ENCODE assay signal across 20 cellular contexts in genomic region chr17:81350320-81350686, GRCh38. TPM values are rescaled to one million over a fixed set of nuclear protein-coding genes. Genes with fewer than 3 reads are reported as not detected.
DNase-seq lines count a peak whose midpoint lies in the region; ATAC-seq and TF ChIP-seq lines count a peak whose summit lies in the region.
"Had no signal": no experiment of that assay in that cellular context is flagged by ENCODE, and none has a peak within 500 bp of the region (broad histone marks: within the 10 kb centered on the region; RNA-seq: fewer than 3 reads in every experiment).

No MANE protein-coding gene starts in this region.

- peaks cover under 1 to 1% (median under 1%) of the 10 kb centered on the region in 3 donors for H3K4me1 Mint-ChIP-seq in CD8-positive, alpha-beta memory T cell

- H3K27me3 ChIP-seq in CD8-positive, alpha-beta memory T cell (ENCODE audit: insufficient read depth, low read length, poor library complexity, severe bottlenecking) = no peaks in the 10 kb centered on the region
- H3K27me3 ChIP-seq in Panc1 (ENCODE audit: control insufficient read depth, insufficient read depth, low read length) (no peaks in the 10 kb centered on the region), esophagus (ENCODE audit: control insufficient read depth in 1 of 2, insufficient read depth in 2 of 2, low read length in 2 of 2) (no peaks in the 10 kb centered on the region), psoas muscle (ENCODE audit: insufficient read depth in 3 of 3, low read length in 2 of 3) (no peaks in the 10 kb centered on the region)
- H3K27me3 ChIP-seq: testis had no signal

- WGBS in esophagus, 2 donors = 41 to 60% methylated on average over 5 of the region's 5 CpGs
- WGBS in psoas muscle, 3 donors = 57 to 80% (median 68%) methylated on average over 5 of the region's 5 CpGs

- POLR2A ChIA-PET in CD8-positive, alpha-beta memory T cell (lab: Charles Lee) = no interaction called here
- POLR2A ChIA-PET in Panc1 (lab: Charles Lee) = no interaction called here

- intact Hi-C loops in Panc1 (cut with micrococcal nuclease; ENCODE audit: unreplicated experiment) (no loop called here), psoas muscle (cut with DNase I) (no loop called here)

- H3K9me3 Mint-ChIP-seq in CD8-positive, alpha-beta memory T cell = peaks cover 0 to 2% (median 0%) of the 10 kb centered on the region in 5 donors
- H3K9me3 Mint-ChIP-seq: activated CD4-positive, alpha-beta T cell treated with anti-CD3 and anti-CD28 coated beads, Interleukin-2, amount 10 ng/mL, durations not matched to agents 7 days and 5 days; HFFc6 had no signal

- H3K36me3 Mint-ChIP-seq in CD8-positive, alpha-beta memory T cell = no peaks in the 10 kb centered on the region

- no peak for DNase-seq in CD8-positive, alpha-beta memory T cell
- DNase-seq in Panc1 (ENCODE audit: low read depth, low spot score) (no peak), psoas muscle (no peak), SW480 (ENCODE audit: low spot score) (no peak)
- no peak for DNase-seq in activated naive CD4-positive, alpha-beta T cell (lab: John Stamatoyannopoulos, UW)
- DNase-seq in stimulated activated CD4-positive, alpha-beta T cell treated with anti-CD3 and anti-CD28 coated beads, Interleukin-4, amount 100 ng/mL, for 4 hours = no peak
- DNase-seq: activated CD4-positive, alpha-beta T cell treated with anti-CD3 and anti-CD28 coated beads, Interleukin-2, amount 10 ng/mL, durations not matched to agents 7 days and 5 days; activated CD8-positive, alpha-beta memory T cell treated with anti-CD3 and anti-CD28 coated beads, Interleukin-2, amount 50 U/mL, for 48 hours; activated gamma-delta T cell; central memory CD4-positive, alpha-beta T cell; COR-L47; effector memory CD4-positive, alpha-beta T cell; HFFc6; mesendoderm; NCI-H2029; Right ventricle myocardium superior; stimulated activated CD4-positive, alpha-beta T cell treated with anti-CD3 and anti-CD28 coated beads, Interleukin-15, amount 100 ng/mL, for 24 hours; T-helper 1 cell; testis had no signal

- ATAC-seq in Panc1 (no peak), psoas muscle (no peak)

- H3K9me3 ChIP-seq in CD8-positive, alpha-beta memory T cell (ENCODE audit: low read length) = no peaks in the 10 kb centered on the region
- H3K9me3 ChIP-seq in Panc1 (ENCODE audit: control insufficient read depth, insufficient read depth, low read depth, low read length) = no peaks in the 10 kb centered on the region
- no peaks in the 10 kb centered on the region for H3K9me3 ChIP-seq in esophagus (ENCODE audit: control insufficient read depth in 2 of 2, insufficient read depth in 1 of 2, low read depth in 1 of 2, low read length in 1 of 2)
- no peaks in the 10 kb centered on the region for H3K9me3 ChIP-seq in psoas muscle
- H3K9me3 ChIP-seq: testis had no signal

- no peaks in the 10 kb centered on the region for H3K36me3 ChIP-seq in CD8-positive, alpha-beta memory T cell (ENCODE audit: insufficient read depth, low read length)
- peaks cover 4% of the 10 kb centered on the region; the same call in 1 of the 2 replicates for H3K36me3 ChIP-seq in Panc1 (ENCODE audit: control insufficient read depth, insufficient read depth, low read length)
- no peaks in the 10 kb centered on the region for H3K36me3 ChIP-seq in esophagus (ENCODE audit: control insufficient read depth in 2 of 2, insufficient read depth in 2 of 2, low read length in 1 of 2)
- H3K36me3 ChIP-seq in psoas muscle (ENCODE audit: insufficient read depth in 1 of 2, low read depth in 1 of 2) = no peaks in the 10 kb centered on the region

- peak overlapping the region; percentile 39 for H3K27ac ChIP-seq in CD8-positive, alpha-beta memory T cell (ENCODE audit: low read depth, low read length)
- peak overlapping the region; percentile 50; the same call in 1 of the 2 replicates for H3K27ac ChIP-seq in Panc1 (ENCODE audit: low read length)
- peak overlapping the region; percentile 38 to 63 for H3K27ac ChIP-seq in esophagus (ENCODE audit: low read depth in 2 of 2, low read length in 1 of 2)
- peak overlapping the region; percentile 10 for H3K27ac ChIP-seq in psoas muscle
- H3K27ac ChIP-seq: testis had no signal

- no TSS peak for BruUV-seq in Panc1 (replicated peaks; lab: Mats Ljungman, UMichigan)

- peaks cover 1% of the 10 kb centered on the region for H3K4me1 ChIP-seq in CD8-positive, alpha-beta memory T cell (ENCODE audit: insufficient read depth, low read length)
- H3K4me1 ChIP-seq in Panc1 (ENCODE audit: control insufficient read depth, insufficient read depth, low read length) (peaks cover 18% of the 10 kb centered on the region), esophagus (ENCODE audit: control insufficient read depth in 2 of 2, insufficient read depth in 2 of 2, low read length in 1 of 2) (peaks cover 9 to 10% of the 10 kb centered on the region in 2 donors), psoas muscle (peaks cover 12% of the 10 kb centered on the region)
- H3K4me1 ChIP-seq: testis had no signal

- no peak for TF ChIP-seq CTCF in Panc1 (IDR thresholded peaks at IDR 0.05)
- no peak for TF ChIP-seq CTCF in psoas muscle (IDR thresholded peaks at IDR 0.05)

- no peak overlapping the region for H3K4me3 Mint-ChIP-seq in CD8-positive, alpha-beta memory T cell
- H3K4me3 Mint-ChIP-seq: activated CD4-positive, alpha-beta T cell treated with anti-CD3 and anti-CD28 coated beads, Interleukin-2, amount 10 ng/mL, durations not matched to agents 7 days and 5 days; HFFc6 had no signal

- peak overlapping the region in 1 of 8 donors; percentile 66 for H3K27ac Mint-ChIP-seq in CD8-positive, alpha-beta memory T cell
- H3K27ac Mint-ChIP-seq: activated CD4-positive, alpha-beta T cell treated with anti-CD3 and anti-CD28 coated beads, Interleukin-2, amount 10 ng/mL, durations not matched to agents 7 days and 5 days; HFFc6 had no signal

- no peak overlapping the region for H3K4me3 ChIP-seq in CD8-positive, alpha-beta memory T cell (ENCODE audit: low read length)
- no peak overlapping the region for H3K4me3 ChIP-seq in Panc1 (ENCODE audit: low read depth in 2 of 2, low read length in 2 of 2)
- H3K4me3 ChIP-seq in esophagus (ENCODE audit: low read depth in 1 of 2, low read length in 2 of 2) = no peak overlapping the region
- H3K4me3 ChIP-seq in psoas muscle = no peak overlapping the region
- H3K4me3 ChIP-seq: testis had no signal

- CTCF ChIA-PET in CD8-positive, alpha-beta memory T cell (lab: Charles Lee) = no interaction called here
- CTCF ChIA-PET in Panc1 (lab: Charles Lee) = no interaction called here

- in situ Hi-C loops in Panc1 (cut with HindIII; ENCODE audit: low pct_unique_long_range_greater_than_20kb, low sequenced_read_pairs) = no loop called here

- H3K27me3 Mint-ChIP-seq in CD8-positive, alpha-beta memory T cell = peaks cover 3 to 26% of the 10 kb centered on the region in 2 donors

RNA-seq across cellular contexts. Expression of gene BAHCC1, which starts 45.0 kb away (rescaled TPM):
- total RNA-seq in CD8-positive, alpha-beta memory T cell = not detected
- not detected for polyA plus RNA-seq in CD8-positive, alpha-beta memory T cell
- total RNA-seq in Panc1 (2021; ENCODE audit: unreplicated experiment) (77.4 TPM), psoas muscle (10 to 100 TPM in 1 of 4 donors, 1 to 10 TPM in 3; 6.0 to 10.7 (median 7.7) TPM)
- 129 TPM for polyA plus RNA-seq in Panc1 (2012; ENCODE audit: insufficient read length)
- polyA plus RNA-seq in esophagus (1 to 10 TPM; 3.0 to 9.1 TPM), psoas muscle (1 to 10 TPM; 2.8 to 6.6 (median 4.1) TPM)
- total RNA-seq: activated CD4-positive, alpha-beta T cell treated with anti-CD3 and anti-CD28 coated beads, Interleukin-2, amount 10 ng/mL, durations not matched to agents 7 days and 5 days had no signal

RNA-seq across cellular contexts. Expression of gene SLC38A10, which starts 55.2 kb away (rescaled TPM):
- total RNA-seq in CD8-positive, alpha-beta memory T cell = 10 to 100 TPM; 49.0 to 51.0 TPM
- 71.1 TPM for polyA plus RNA-seq in CD8-positive, alpha-beta memory T cell
- total RNA-seq in Panc1 (2021; ENCODE audit: unreplicated experiment) (188 TPM), psoas muscle (10 to 100 TPM; 16.7 to 23.9 (median 18.6) TPM)
- 144 TPM for polyA plus RNA-seq in Panc1 (2012; ENCODE audit: insufficient read length)
- polyA plus RNA-seq in esophagus (10 to 100 TPM; 22.9 to 40.5 TPM), psoas muscle (10 to 100 TPM; 16.9 to 40.6 (median 33.0) TPM)

Comparison
In these comparisons a context has a peak if more than half of its experiments do, and no peak if none do; other contexts are left out.
1. RNA of gene BAHCC1, which starts 45.0 kb away (total RNA-seq): 77.4 TPM in Panc1 (single experiment) and 6.0 to 10.7 TPM in psoas muscle; not detected in CD8-positive, alpha-beta memory T cell; every median in the first group is over 4 times any median in the second.
2. Peak in every context shown above with its lines, with median percentiles within 50 percentile points of each other: H3K27ac ChIP-seq.